Comparison of ENCODE assay signal across 13 cellular contexts in genomic region chr13:100594731-100595130, GRCh38. TPM values are rescaled to one million over a fixed set of nuclear protein-coding genes. Genes with fewer than 3 reads are reported as not detected.
DNase-seq lines count a peak whose midpoint lies in the region; ATAC-seq, FAIRE-seq and TF ChIP-seq lines count a peak whose summit lies in the region.
"Had no signal": no experiment of that assay in that cellular context is flagged by ENCODE, and none has a peak within 500 bp of the region (broad histone marks: within the 10 kb centered on the region; RNA-seq: fewer than 3 reads in every experiment).

No MANE protein-coding gene starts in this region.

- H3K79me2 ChIP-seq in keratinocyte (ENCODE audit: control insufficient read depth, insufficient read depth, low read length), result no peaks in the 10 kb centered on the region

- no peak overlapping the region for H3K9ac ChIP-seq in keratinocyte (ENCODE audit: control insufficient read depth, extremely low read depth, insufficient read depth, low read length)

- no peaks in the 10 kb centered on the region for H3K9me3 Mint-ChIP-seq in WTC11
- H3K9me3 Mint-ChIP-seq in activated T-helper 2 cell treated with anti-CD3 and anti-CD28 coated beads, Interferon-gamma antibody, Interleukin-2, Interleukin-4, amounts not matched to agents 10 μg/mL and 5 μg/mL and 100 μg/mL, durations not matched to agents 14 hours and 24 hours and 36 hours, result no peaks in the 10 kb centered on the region
- H3K9me3 Mint-ChIP-seq: activated T-cell treated with anti-CD3 and anti-CD28 coated beads, Interleukin-2, amount 50 U/mL, for 4 hours had no signal

- H3K27me3 ChIP-seq in keratinocyte (ENCODE audit: control insufficient read depth, extremely low read depth, insufficient read depth, low read length), result no peaks in the 10 kb centered on the region
- H3K27me3 ChIP-seq: ovary had no signal

- peak; percentile 86 for ATAC-seq in WTC11
- no peak for ATAC-seq in GM21529 (IDR thresholded peaks at IDR 0.05; ENCODE audit: unreplicated experiment)
- ATAC-seq in GM21526 (IDR thresholded peaks at IDR 0.05; ENCODE audit: low FRiP score, unreplicated experiment), result no peak
- ATAC-seq: activated T-cell treated with anti-CD3 and anti-CD28 coated beads, Interleukin-2, amount 50 U/mL, for 4 hours had no signal

- no peaks in the 10 kb centered on the region for H3K36me3 ChIP-seq in keratinocyte (ENCODE audit: control insufficient read depth in 2 of 2, extremely low read depth in 1 of 2, insufficient read depth in 2 of 2, low read length in 2 of 2)
- H3K36me3 ChIP-seq: ovary had no signal

- H2AFZ ChIP-seq in keratinocyte (ENCODE audit: control insufficient read depth, low read length), result no peak overlapping the region

- intact Hi-C loops in activated T-helper 2 cell treated with anti-CD3 and anti-CD28 coated beads, Interferon-gamma antibody, Interleukin-2, Interleukin-4, amounts not matched to agents 10 μg/mL and 5 μg/mL and 100 μg/mL, durations not matched to agents 14 hours and 24 hours and 36 hours (cut with micrococcal nuclease), result no loop called here

- POLR2A ChIA-PET in WTC11 (lab: Charles Lee), result no interaction called here

- H3K4me3 ChIP-seq in AG09309 (ENCODE audit: control insufficient read depth, low read depth, low read length), result no peak overlapping the region
- H3K4me3 ChIP-seq in keratinocyte (ENCODE audit: control insufficient read depth in 2 of 3, extremely low read depth in 1 of 3, insufficient read depth in 2 of 3, low read depth in 1 of 3, low read length in 3 of 3), result no peak overlapping the region
- H3K4me3 ChIP-seq: ovary had no signal

- TF ChIP-seq CTCF in AG09309 (IDR thresholded peaks at IDR 0.05; ENCODE audit: control insufficient read depth, insufficient read depth, low read depth, low read length, missing control alignments) (peak; percentile 20), GM13977 (IDR thresholded peaks at IDR 0.05; ENCODE audit: extremely low read depth, insufficient read depth, missing control alignments) (peak; percentile 25), WTC11 (IDR thresholded peaks at IDR 0.05) (peak; percentile 35; the same call in 1 of the 2 replicates), keratinocyte (optimal IDR thresholded peaks at IDR 0.05 in 1 of 3, IDR thresholded peaks at IDR 0.05 in 1 of 3, conservative IDR thresholded peaks at IDR 0.05 in 1 of 3; ENCODE audit: extremely low read depth in 1 of 3, insufficient read depth in 2 of 3, low read length in 3 of 3) (peak; percentile 56 to 61 (median 58))

- no peak overlapping the region for H3K4me3 Mint-ChIP-seq in WTC11
- H3K4me3 Mint-ChIP-seq in activated T-helper 2 cell treated with anti-CD3 and anti-CD28 coated beads, Interferon-gamma antibody, Interleukin-2, Interleukin-4, amounts not matched to agents 10 μg/mL and 5 μg/mL and 100 μg/mL, durations not matched to agents 14 hours and 24 hours and 36 hours (ENCODE audit: low read depth), result no peak overlapping the region
- H3K4me3 Mint-ChIP-seq: activated T-cell treated with anti-CD3 and anti-CD28 coated beads, Interleukin-2, amount 50 U/mL, for 4 hours had no signal

- no peaks in the 10 kb centered on the region for H3K9me3 ChIP-seq in keratinocyte (ENCODE audit: control insufficient read depth, low read depth, low read length)
- H3K9me3 ChIP-seq: ovary had no signal

- DNase-seq in AG09309 (ENCODE audit: low read depth) (no peak), GM13977 (ENCODE audit: low spot score) (no peak), WTC11 (ENCODE audit: low spot score) (peak; percentile 63), keratinocyte (ENCODE audit: low read depth, low spot score) (no peak), AG08396 (ENCODE audit: low spot score) (no peak)
- no peak for DNase-seq in activated T-helper 2 cell treated with anti-CD3 and anti-CD28 coated beads, Interferon-gamma antibody, Interleukin-2, Interleukin-4, amounts not matched to agents 10 μg/mL and 5 μg/mL and 100 μg/mL, durations not matched to agents 14 hours and 24 hours and 36 hours (ENCODE audit: low spot score)
- DNase-seq: activated T-cell treated with anti-CD3 and anti-CD28 coated beads, Interleukin-2, amount 50 U/mL, for 4 hours; C1 segment of cervical spinal cord; NCI-H146; ovary; stimulated activated CD4-positive, alpha-beta T cell treated with anti-CD3 and anti-CD28 coated beads, Interleukin-4, amount 100 ng/mL, for 24 hours had no signal

- dilution Hi-C loops in keratinocyte (cut with MboI; ENCODE audit: extremely low pct_ligation_motif_present, low sequenced_read_pairs), result no loop called here

- H3K27ac Mint-ChIP-seq in WTC11, result no peak overlapping the region
- no peak overlapping the region for H3K27ac Mint-ChIP-seq in activated T-helper 2 cell treated with anti-CD3 and anti-CD28 coated beads, Interferon-gamma antibody, Interleukin-2, Interleukin-4, amounts not matched to agents 10 μg/mL and 5 μg/mL and 100 μg/mL, durations not matched to agents 14 hours and 24 hours and 36 hours

- CTCF ChIA-PET in WTC11 (lab: Charles Lee), result interaction anchor here (0.6 to 2.1 kb wide), 18 partner anchors 8 to 424 kb away, joined by 3 to 18 read pairs (median 3); no protein-coding TSS in a partner anchor

- H3K27ac ChIP-seq in keratinocyte (ENCODE audit: control insufficient read depth, insufficient read depth, low read length), result no peak overlapping the region
- H3K27ac ChIP-seq: ovary had no signal

- no peaks in the 10 kb centered on the region for H3K9me1 ChIP-seq in keratinocyte (ENCODE audit: control insufficient read depth, extremely low read depth, insufficient read depth, low read length)

- peaks cover 8% of the 10 kb centered on the region for H3K27me3 Mint-ChIP-seq in WTC11 (ENCODE audit: low read depth)
- no peaks in the 10 kb centered on the region for H3K27me3 Mint-ChIP-seq in activated T-helper 2 cell treated with anti-CD3 and anti-CD28 coated beads, Interferon-gamma antibody, Interleukin-2, Interleukin-4, amounts not matched to agents 10 μg/mL and 5 μg/mL and 100 μg/mL, durations not matched to agents 14 hours and 24 hours and 36 hours (ENCODE audit: low read depth)

- no peaks in the 10 kb centered on the region for H3K4me1 ChIP-seq in keratinocyte (ENCODE audit: control insufficient read depth, extremely low read depth, insufficient read depth, low read length)

- H3K4me1 Mint-ChIP-seq in WTC11, result no peaks in the 10 kb centered on the region
- peaks cover 6% of the 10 kb centered on the region for H3K4me1 Mint-ChIP-seq in activated T-helper 2 cell treated with anti-CD3 and anti-CD28 coated beads, Interferon-gamma antibody, Interleukin-2, Interleukin-4, amounts not matched to agents 10 μg/mL and 5 μg/mL and 100 μg/mL, durations not matched to agents 14 hours and 24 hours and 36 hours (ENCODE audit: low read depth)

- no peak overlapping the region for H3K4me2 ChIP-seq in keratinocyte (ENCODE audit: control insufficient read depth, extremely low read depth, insufficient read depth, low read depth, low read length)

- H3K36me3 Mint-ChIP-seq in WTC11, result no peaks in the 10 kb centered on the region
- no peaks in the 10 kb centered on the region for H3K36me3 Mint-ChIP-seq in activated T-helper 2 cell treated with anti-CD3 and anti-CD28 coated beads, Interferon-gamma antibody, Interleukin-2, Interleukin-4, amounts not matched to agents 10 μg/mL and 5 μg/mL and 100 μg/mL, durations not matched to agents 14 hours and 24 hours and 36 hours (ENCODE audit: low read depth)

- H4K20me1 ChIP-seq in keratinocyte (ENCODE audit: control insufficient read depth, extremely low read depth, insufficient read depth, low read length), result no peaks in the 10 kb centered on the region

- FAIRE-seq in keratinocyte (lab: Jason Lieb, UNC), result peak; percentile 73

- in situ Hi-C loops in GM13977 (cut with MboI; ENCODE audit: low pct_unique_long_range_greater_than_20kb, low sequenced_read_pairs, unreplicated experiment), result loop anchor here (25.0 kb wide), 1 partner anchor 518 kb away; no protein-coding TSS in a partner anchor

TF ChIP-seq in WTC11, 78 proteins besides CTCF, POLR2A, EP300 and RAD21 (continues in another document):
- TF ChIP-seq NR3C1 (CRISPR knock-in tag; conservative IDR thresholded peaks at IDR 0.05; ENCODE audit: low read depth) (no peak), IRF2 (CRISPR knock-in tag; IDR thresholded peaks at IDR 0.05; ENCODE audit: borderline replicate concordance, low read depth) (no peak), NFE2L1 (CRISPR knock-in tag; IDR thresholded peaks at IDR 0.05) (no peak), ZMAT4 (CRISPR knock-in tag; IDR thresholded peaks at IDR 0.05) (no peak), SOX15 (CRISPR knock-in tag; IDR thresholded peaks at IDR 0.05) (no peak), ATF1 (CRISPR knock-in tag; IDR thresholded peaks at IDR 0.05) (no peak), E2F5 (CRISPR knock-in tag; IDR thresholded peaks at IDR 0.05) (no peak), GABPB1 (CRISPR knock-in tag; IDR thresholded peaks at IDR 0.05) (no peak), TEAD1 (CRISPR knock-in tag; IDR thresholded peaks at IDR 0.05) (no peak)

RNA-seq across cellular contexts. Expression of gene GGACT, which starts 6.1 kb away (rescaled TPM):
- 2.4 to 3.8 TPM (median 2.5 TPM) in 3 replicates for total RNA-seq in WTC11 (2021)
- 5.6 to 8.2 TPM (median 6.2 TPM) in 3 replicates for polyA plus RNA-seq in keratinocyte
- 3.1 TPM for polyA plus RNA-seq in keratinocyte (2011; ENCODE audit: low read depth)
- polyA plus RNA-seq in keratinocyte (2011; cell fraction: cytosol; rRNA removed), result 7.8 and 8.4 TPM in 2 replicates
- polyA plus RNA-seq in keratinocyte (2011; cell fraction: nucleus; rRNA removed), result 4.0 and 5.1 TPM in 2 replicates
- polyA plus RNA-seq in keratinocyte (2012; ENCODE audit: low replicate concordance), result 6.5 and 9.3 TPM in 2 replicates
- 0.85 to 3.7 TPM (median 2.7 TPM) in 3 replicates for polyA minus RNA-seq in keratinocyte
- polyA minus RNA-seq in keratinocyte (2011; cell fraction: cytosol; rRNA and poly(A)+ RNA removed), result 4.6 TPM
- 4.4 and 5.5 TPM in 2 replicates for polyA minus RNA-seq in keratinocyte (2011; cell fraction: nucleus; rRNA and poly(A)+ RNA removed)
- 5.5 and 7.7 TPM in 2 replicates for total RNA-seq in activated T-helper 2 cell treated with anti-CD3 and anti-CD28 coated beads, Interferon-gamma antibody, Interleukin-2, Interleukin-4, amounts not matched to agents 10 μg/mL and 5 μg/mL and 100 μg/mL, durations not matched to agents 14 hours and 24 hours and 36 hours
